ENCODE assay signal across 23 cellular contexts in genomic region chr14:64919618-64920017, GRCh38. TPM values are rescaled to one million over a fixed set of nuclear protein-coding genes. Genes with fewer than 3 reads are reported as not detected.
DNase-seq lines count a peak whose midpoint lies in the region; ATAC-seq and TF ChIP-seq lines count a peak whose summit lies in the region.
"Had no signal": no experiment of that assay in that cellular context is flagged by ENCODE, and none has a peak within 500 bp of the region (broad histone marks: within the 10 kb centered on the region; RNA-seq: fewer than 3 reads in every experiment).

No MANE protein-coding gene starts in this region.

- TF ChIP-seq CTCF in right atrium auricular region (IDR thresholded peaks at IDR 0.05), result no peak

- H3K56ac ChIP-seq in mesendoderm (ENCODE audit: low read length), result no peak overlapping the region

- H3K27me3 ChIP-seq in right cardiac atrium (ENCODE audit: control insufficient read depth, insufficient read depth) (no peaks in the 10 kb centered on the region), right atrium auricular region (no peaks in the 10 kb centered on the region), mesendoderm (ENCODE audit: insufficient read depth, low read length, poor library complexity) (no peaks in the 10 kb centered on the region)
- H3K27me3 ChIP-seq: esophagus squamous epithelium, Peyer's patch, SJCRH30 had no signal

- no peak overlapping the region for H3K27ac ChIP-seq in right cardiac atrium (ENCODE audit: low read length)
- H3K27ac ChIP-seq in right atrium auricular region, result peak overlapping the region in 1 of 2 donors; percentile 29
- no peak overlapping the region for H3K27ac ChIP-seq in mesendoderm (ENCODE audit: low read depth, low read length)
- H3K27ac ChIP-seq: esophagus squamous epithelium, Peyer's patch, SJCRH30 had no signal

- no peaks in the 10 kb centered on the region for H3K27me3 Mint-ChIP-seq in central memory CD8-positive, alpha-beta T cell
- H3K27me3 Mint-ChIP-seq in T-helper 2 cell treated with Interferon-gamma antibody and Interleukin-4, amounts not matched to agents 5 μg/mL and 100 μg/mL, for 36 hours (ENCODE audit: low read depth), result no peaks in the 10 kb centered on the region

- H3K79me2 ChIP-seq in mesendoderm (ENCODE audit: control insufficient read depth, insufficient read depth, low read length), result peaks cover 12% of the 10 kb centered on the region

- peaks cover 65% of the 10 kb centered on the region for H3K4me1 Mint-ChIP-seq in central memory CD8-positive, alpha-beta T cell
- H3K4me1 Mint-ChIP-seq in T-helper 2 cell treated with Interferon-gamma antibody and Interleukin-4, amounts not matched to agents 5 μg/mL and 100 μg/mL, for 36 hours (ENCODE audit: low read depth), result peaks cover 52% of the 10 kb centered on the region

- no peaks in the 10 kb centered on the region for H3K9me3 Mint-ChIP-seq in central memory CD8-positive, alpha-beta T cell
- no peaks in the 10 kb centered on the region for H3K9me3 Mint-ChIP-seq in T-helper 2 cell treated with Interferon-gamma antibody and Interleukin-4, amounts not matched to agents 5 μg/mL and 100 μg/mL, for 36 hours

- H3K4me1 ChIP-seq in right cardiac atrium (ENCODE audit: control insufficient read depth, insufficient read depth, low read length) (peaks cover 8% of the 10 kb centered on the region), right atrium auricular region (peaks cover 0 to 40% of the 10 kb centered on the region in 2 donors), mesendoderm (ENCODE audit: control insufficient read depth, low read depth, low read length) (peaks cover 2% of the 10 kb centered on the region)
- H3K4me1 ChIP-seq: SJCRH30 had no signal

- no peak overlapping the region for H2BK5ac ChIP-seq in mesendoderm (ENCODE audit: low read length)

- no peak overlapping the region for H3K9ac ChIP-seq in mesendoderm (ENCODE audit: low read length)

- peak overlapping the region; percentile 69 for H3K27ac Mint-ChIP-seq in central memory CD8-positive, alpha-beta T cell (ENCODE audit: low read depth)
- no peak overlapping the region for H3K27ac Mint-ChIP-seq in T-helper 2 cell treated with Interferon-gamma antibody and Interleukin-4, amounts not matched to agents 5 μg/mL and 100 μg/mL, for 36 hours

- H3K79me1 ChIP-seq in mesendoderm (ENCODE audit: low read length), result peaks cover 11% of the 10 kb centered on the region

- H3K36me3 ChIP-seq in right atrium auricular region, result peaks cover 6% of the 10 kb centered on the region
- H3K36me3 ChIP-seq in mesendoderm (ENCODE audit: control insufficient read depth, insufficient read depth, low read length), result no peaks in the 10 kb centered on the region
- H3K36me3 ChIP-seq: SJCRH30 had no signal

- peaks cover 19% of the 10 kb centered on the region for H3K36me3 Mint-ChIP-seq in central memory CD8-positive, alpha-beta T cell (ENCODE audit: insufficient read depth)
- peaks cover 49% of the 10 kb centered on the region for H3K36me3 Mint-ChIP-seq in T-helper 2 cell treated with Interferon-gamma antibody and Interleukin-4, amounts not matched to agents 5 μg/mL and 100 μg/mL, for 36 hours (ENCODE audit: low read depth)

- H3K4me3 ChIP-seq in right cardiac atrium (ENCODE audit: low read length), result no peak overlapping the region
- H3K4me3 ChIP-seq in right atrium auricular region, result no peak overlapping the region
- H3K4me3 ChIP-seq in mesendoderm (ENCODE audit: low read length), result no peak overlapping the region
- H3K4me3 ChIP-seq: esophagus squamous epithelium, GM12878, mucosa of descending colon, Peyer's patch, SJCRH30 had no signal

- H2AK5ac ChIP-seq in mesendoderm (ENCODE audit: low read length), result no peak overlapping the region

- no peak overlapping the region for H3K23ac ChIP-seq in mesendoderm (ENCODE audit: low read length)

- H3K4ac ChIP-seq in mesendoderm (ENCODE audit: low read depth, low read length), result no peak overlapping the region

- no peaks in the 10 kb centered on the region for H3K9me3 ChIP-seq in right cardiac atrium (ENCODE audit: control insufficient read depth, low read length)
- H3K9me3 ChIP-seq in right atrium auricular region, result no peaks in the 10 kb centered on the region
- H3K9me3 ChIP-seq: esophagus squamous epithelium, mucosa of descending colon, Peyer's patch, SJCRH30 had no signal

- no peak overlapping the region for H3K18ac ChIP-seq in mesendoderm (ENCODE audit: low read length)

- peak; percentile 8 to 30 for ATAC-seq in right cardiac atrium
- no peak for ATAC-seq in central memory CD8-positive, alpha-beta T cell (replicated peaks; ENCODE audit: extremely low read depth, poor library complexity, severe bottlenecking)
- ATAC-seq in HG03457 (IDR thresholded peaks at IDR 0.05; ENCODE audit: unreplicated experiment), result no peak
- no peak for ATAC-seq in HG03097 (IDR thresholded peaks at IDR 0.05; ENCODE audit: low FRiP score, unreplicated experiment)
- ATAC-seq: GM12878, mucosa of descending colon had no signal

- no peak overlapping the region for H3K4me3 Mint-ChIP-seq in central memory CD8-positive, alpha-beta T cell
- no peak overlapping the region for H3K4me3 Mint-ChIP-seq in T-helper 2 cell treated with Interferon-gamma antibody and Interleukin-4, amounts not matched to agents 5 μg/mL and 100 μg/mL, for 36 hours

- H4K5ac ChIP-seq in mesendoderm (ENCODE audit: low read length), result no peak overlapping the region

- H2BK120ac ChIP-seq in mesendoderm (ENCODE audit: low read depth, low read length), result no peak overlapping the region

- intact Hi-C loops in right cardiac atrium (cut with DNase I), result no loop called here

- no peak overlapping the region for H2BK15ac ChIP-seq in mesendoderm (replicated peaks; ENCODE audit: low read depth)

- WGBS in right cardiac atrium, result 81% methylated on average over 5 of the region's 5 CpGs
- no CpG with 5 or more reads among the region's 5 CpGs for WGBS in mesendoderm (ENCODE audit: extremely low coverage, insufficient coverage, low lambda C conversion rate)

- no peak overlapping the region for H3K4me2 ChIP-seq in mesendoderm (ENCODE audit: low read length)

- DNase-seq in right cardiac atrium (peak in 1 of 3 donors; percentile 52), right atrium auricular region (ENCODE audit: low spot score) (no peak), mesendoderm (peak; percentile 38)
- DNase-seq in central memory CD8-positive, alpha-beta T cell (ENCODE audit: low spot score in 2 of 2), result no peak
- DNase-seq in stimulated activated CD4-positive, alpha-beta T cell treated with anti-CD3 and anti-CD28 coated beads, Interleukin-2, amount 100 ng/mL, for 24 hours, result no peak
- no peak for DNase-seq in T-helper 2 cell treated with Interferon-gamma antibody and Interleukin-4, amounts not matched to agents 5 μg/mL and 100 μg/mL, for 36 hours (ENCODE audit: low spot score)
- DNase-seq: activated CD4-positive, alpha-beta T cell treated with anti-CD3 and anti-CD28 coated beads, Interleukin-2, amount 50 U/mL, for 48 hours; DMS153; effector CD8-positive, alpha-beta T cell; esophagus squamous epithelium; GOT3; mucosa of descending colon; NCI-H510A treated with DMSO at 0.1 percent for 48 hours; Peyer's patch; SJCRH30; stimulated activated CD4-positive, alpha-beta T cell treated with anti-CD3 and anti-CD28 coated beads, Interleukin-12 subunit alpha, Interleukin-12 subunit beta, amount 100 ng/mL, for 4 hours; stimulated activated CD8-positive, alpha-beta memory T cell treated with anti-CD3 and anti-CD28 coated beads, Interleukin-4, amount 100 ng/mL, for 48 hours; T-helper 2 cell had no signal

- no peak overlapping the region for H4K8ac ChIP-seq in mesendoderm (ENCODE audit: low read depth, low read length)

RNA-seq across cellular contexts. Expression of gene CHURC1, which starts 5.4 kb away (rescaled TPM):
- total RNA-seq in right cardiac atrium (100 to 1,000 TPM in 1 of 4 donors, 10 to 100 TPM in 3; 78.6 to 114 (median 92.7) TPM), right atrium auricular region (100 to 1,000 TPM in 1 of 2 donors, 10 to 100 TPM in 1; 70.9 to 102 TPM)
- polyA plus RNA-seq in right cardiac atrium, result 55.5 TPM
- polyA plus RNA-seq in mesendoderm (2013, experiment 1 of 2), result 72.3 TPM
- polyA plus RNA-seq in mesendoderm (2013, experiment 2 of 2), result 79.8 TPM

RNA-seq across cellular contexts. Expression of gene GPX2, which starts 22.9 kb away (rescaled TPM):
- total RNA-seq in right cardiac atrium (not detected), right atrium auricular region (not detected)
- 0.23 TPM for polyA plus RNA-seq in right cardiac atrium
- polyA plus RNA-seq in mesendoderm (2013, experiment 1 of 2), result 1.2 TPM
- polyA plus RNA-seq in mesendoderm (2013, experiment 2 of 2), result 1.1 TPM
- total RNA-seq: cerebellum, GM12878, SJCRH30, subcutaneous adipose tissue had no signal
- polyA plus RNA-seq: GM12878 had no signal

RNA-seq across cellular contexts. Expression of gene SPTB, which starts 39.9 kb away (rescaled TPM):
- total RNA-seq in right cardiac atrium, result 10 to 100 TPM; 79.4 to 96.5 (median 83.4) TPM
- 68.4 TPM for polyA plus RNA-seq in right cardiac atrium
- 100 to 1,000 TPM in 1 of 2 donors, 10 to 100 TPM in 1; 84.4 to 102 TPM for total RNA-seq in right atrium auricular region
- 0.21 TPM for polyA plus RNA-seq in mesendoderm (2013, experiment 1 of 2)
- 0.22 TPM for polyA plus RNA-seq in mesendoderm (2013, experiment 2 of 2)

RNA-seq across cellular contexts. Expression of gene RAB15, which starts 52.5 kb away (rescaled TPM):
- total RNA-seq in right cardiac atrium (10 to 100 TPM; 12.7 to 48.1 (median 16.9) TPM), right atrium auricular region (10 to 100 TPM in 1 of 2 donors, 1 to 10 TPM in 1; 9.8 to 69.0 TPM)
- 29.5 TPM for polyA plus RNA-seq in right cardiac atrium
- 42.6 TPM for polyA plus RNA-seq in mesendoderm (2013, experiment 1 of 2)
- 42.7 TPM for polyA plus RNA-seq in mesendoderm (2013, experiment 2 of 2)

Comparison
In these comparisons a context has a peak if more than half of its experiments do, and no peak if none do; other contexts are left out.
1. ATAC-seq: peak in right cardiac atrium (2 of 2); none in central memory CD8-positive, alpha-beta T cell (single experiment), HG03457 (single experiment) and HG03097 (single experiment).